19 cellular contexts compared by ENCODE assay signal in the genomic region with DNA sequence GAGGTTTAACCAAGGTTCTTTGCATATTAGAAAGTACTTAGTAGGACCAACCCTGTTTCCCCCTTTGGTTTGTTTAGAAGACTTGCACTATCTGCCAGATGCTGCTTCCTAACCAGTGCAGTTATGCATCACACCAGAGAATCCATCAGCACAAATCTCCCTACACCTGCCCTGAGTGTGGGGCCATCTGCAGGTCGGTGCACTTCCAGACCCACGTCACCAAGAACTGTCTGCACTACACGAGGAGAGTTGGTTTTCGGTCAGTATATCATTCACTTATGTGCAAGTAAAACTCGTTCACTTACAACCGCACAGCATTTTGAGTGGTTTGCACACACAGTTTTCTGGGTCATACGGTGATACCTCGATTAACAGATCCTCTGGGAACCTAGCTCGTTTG.
"Had no signal": no experiment of that assay in that cellular context is flagged by ENCODE, and none has a peak within 500 bp of the region (broad histone marks: within the 10 kb centered on the region; RNA-seq: fewer than 3 reads in every experiment).

No MANE protein-coding gene starts in this region.

- DNase-seq: activated CD4-positive, alpha-beta T cell treated with anti-CD3 and anti-CD28 coated beads, Interleukin-2, amount 50 U/mL, for 48 hours; activated gamma-delta T cell treated with Interleukin-2 at 50 U/mL for 16 hours; adrenal gland; effector CD4-positive, alpha-beta T cell; heart right ventricle; left ventricle myocardium superior; mucosa of descending colon; naive B cell; ovary; spleen; stimulated activated CD4-positive, alpha-beta T cell treated with anti-CD3 and anti-CD28 coated beads, Interleukin-4, amount 100 ng/mL, for 4 hours had no signal

- H3K36me3 Mint-ChIP-seq: activated naive CD4-positive, alpha-beta T cell treated with anti-CD3 and anti-CD28 coated beads, Interleukin-2, amount 50 U/mL, for 72 hours had no signal

- H3K36me3 ChIP-seq: breast epithelium, ovary had no signal

- H3K27me3 ChIP-seq: adrenal gland, breast epithelium, esophagus muscularis mucosa, gastroesophageal sphincter, heart right ventricle, ovary, spleen had no signal

- H3K4me3 Mint-ChIP-seq: activated T-helper 1 cell treated with anti-CD3 and anti-CD28 coated beads, Interleukin-12 subunit alpha, Interleukin-12 subunit beta, Interleukin-2, Interleukin-4 antibody, amounts not matched to agents 30 ng/mL and 10 ng/mL and 1 ng/mL, durations not matched to agents 14 hours and 24 hours and 36 hours; memory B cell; naive B cell; stimulated activated memory B cell treated with anti-CD40 and anti-IgM and Interleukin-4, amounts not matched to agents 10 μg/mL and 1 μg/mL and 100 μg/mL, for 72 hours had no signal

- ATAC-seq: activated naive CD4-positive, alpha-beta T cell treated with anti-CD3 and anti-CD28 coated beads, Interleukin-2, amount 50 U/mL, for 72 hours; gastroesophageal sphincter; heart right ventricle; left ventricle myocardium superior; mucosa of descending colon; stimulated activated memory B cell treated with anti-CD40 and anti-IgM and Interleukin-4, amounts not matched to agents 10 μg/mL and 1 μg/mL and 100 μg/mL, for 72 hours had no signal

- H3K4me3 ChIP-seq: adrenal gland, breast epithelium, esophagus muscularis mucosa, gastroesophageal sphincter, heart right ventricle, mucosa of descending colon, ovary, spleen, thoracic aorta had no signal

- H3K4me1 ChIP-seq: breast epithelium had no signal

- H3K9me3 Mint-ChIP-seq: activated naive CD4-positive, alpha-beta T cell treated with anti-CD3 and anti-CD28 coated beads, Interleukin-2, amount 50 U/mL, for 72 hours; activated T-helper 1 cell treated with anti-CD3 and anti-CD28 coated beads, Interleukin-12 subunit alpha, Interleukin-12 subunit beta, Interleukin-2, Interleukin-4 antibody, amounts not matched to agents 30 ng/mL and 10 ng/mL and 1 ng/mL, durations not matched to agents 14 hours and 24 hours and 36 hours had no signal

- H3K27ac ChIP-seq: adrenal gland, breast epithelium, esophagus muscularis mucosa, gastroesophageal sphincter, ovary, spleen, thoracic aorta had no signal

- H3K27ac Mint-ChIP-seq: activated naive CD4-positive, alpha-beta T cell treated with anti-CD3 and anti-CD28 coated beads, Interleukin-2, amount 50 U/mL, for 72 hours; activated T-helper 1 cell treated with anti-CD3 and anti-CD28 coated beads, Interleukin-12 subunit alpha, Interleukin-12 subunit beta, Interleukin-2, Interleukin-4 antibody, amounts not matched to agents 30 ng/mL and 10 ng/mL and 1 ng/mL, durations not matched to agents 14 hours and 24 hours and 36 hours; memory B cell; naive B cell; stimulated activated memory B cell treated with anti-CD40 and anti-IgM and Interleukin-4, amounts not matched to agents 10 μg/mL and 1 μg/mL and 100 μg/mL, for 72 hours had no signal

- H3K9me3 ChIP-seq: adrenal gland, breast epithelium, esophagus muscularis mucosa, gastroesophageal sphincter, heart right ventricle, mucosa of descending colon, ovary, thoracic aorta had no signal

- H3K27me3 Mint-ChIP-seq: memory B cell; naive B cell; stimulated activated memory B cell treated with anti-CD40 and anti-IgM and Interleukin-4, amounts not matched to agents 10 μg/mL and 1 μg/mL and 100 μg/mL, for 72 hours had no signal
